10 cellular contexts compared by ENCODE assay signal in genomic region chr3:52891164-52891563, GRCh38. TPM values are rescaled to one million over a fixed set of nuclear protein-coding genes. Genes with fewer than 3 reads are reported as not detected.
A peak's percentile ranks its signal among the peaks of the same experiment; 100 is the strongest.
DNase-seq lines count a peak whose midpoint lies in the region; ATAC-seq and TF ChIP-seq lines count a peak whose summit lies in the region.
"Had no signal": no experiment of that assay in that cellular context is flagged by ENCODE, and none has a peak within 500 bp of the region (broad histone marks: within the 10 kb centered on the region; RNA-seq: fewer than 3 reads in every experiment).

No MANE protein-coding gene starts in this region.

- H3K9me3 Mint-ChIP-seq in CD4-positive, alpha-beta T cell, result no peaks in the 10 kb centered on the region
- H3K9me3 Mint-ChIP-seq in T-helper 2 cell treated with Interferon-gamma antibody and Interleukin-4, amounts not matched to agents 5 μg/mL and 100 μg/mL, for 36 hours, result no peaks in the 10 kb centered on the region
- H3K9me3 Mint-ChIP-seq: IgD-negative memory B cell, WTC11 had no signal

- H3K4me3 ChIP-seq in coronary artery (no peak overlapping the region), spleen (peak overlapping the region in 1 of 8 donors; percentile 6), uterus (no peak overlapping the region)

- peaks cover 16% of the 10 kb centered on the region for H3K36me3 Mint-ChIP-seq in CD4-positive, alpha-beta T cell (ENCODE audit: low read depth)
- H3K36me3 Mint-ChIP-seq in T-helper 2 cell treated with Interferon-gamma antibody and Interleukin-4, amounts not matched to agents 5 μg/mL and 100 μg/mL, for 36 hours (ENCODE audit: low read depth), result peaks cover 18% of the 10 kb centered on the region
- H3K36me3 Mint-ChIP-seq: WTC11 had no signal

- intact Hi-C loops in CD4-positive, alpha-beta T cell (cut with DNase I, micrococcal nuclease), result loop anchor here in 1 of 2 experiments (10.0 kb wide), 2 partner anchors 356 to 364 kb away; partner anchors contain the start of genes NT5DC2, TKT and UQCC5
- intact Hi-C loops in spleen (cut with DNase I; ENCODE audit: low total_unique reads) (no loop called here), uterus (cut with DNase I; ENCODE audit: low total_unique reads) (no loop called here)

- no peak for DNase-seq in CD4-positive, alpha-beta T cell
- DNase-seq in T-helper 2 cell treated with Interferon-gamma antibody and Interleukin-4, amounts not matched to agents 5 μg/mL and 100 μg/mL, for 36 hours (ENCODE audit: low spot score), result peak; percentile 22
- DNase-seq in coronary artery (ENCODE audit: low spot score), result no peak
- no peak for DNase-seq in spleen
- no peak for DNase-seq in NCI-H1694 (lab: John Stamatoyannopoulos, UW)
- no peak for DNase-seq in central memory CD4-positive, alpha-beta T cell
- no peak for DNase-seq in uterus

- no peaks in the 10 kb centered on the region for H3K9me3 ChIP-seq in CD4-positive, alpha-beta T cell (ENCODE audit: control insufficient read depth, low read length)
- H3K9me3 ChIP-seq in spleen, result no peaks in the 10 kb centered on the region
- H3K9me3 ChIP-seq in uterus, result no peaks in the 10 kb centered on the region

- TF ChIP-seq POLR2A in spleen (IDR thresholded peaks at IDR 0.05), result no peak
- TF ChIP-seq POLR2A in uterus (IDR thresholded peaks at IDR 0.05), result no peak

- no peak overlapping the region for H3K4me3 Mint-ChIP-seq in CD4-positive, alpha-beta T cell
- H3K4me3 Mint-ChIP-seq in T-helper 2 cell treated with Interferon-gamma antibody and Interleukin-4, amounts not matched to agents 5 μg/mL and 100 μg/mL, for 36 hours, result no peak overlapping the region
- H3K4me3 Mint-ChIP-seq: WTC11 had no signal

- H3K27me3 Mint-ChIP-seq in CD4-positive, alpha-beta T cell, result no peaks in the 10 kb centered on the region
- no peaks in the 10 kb centered on the region for H3K27me3 Mint-ChIP-seq in T-helper 2 cell treated with Interferon-gamma antibody and Interleukin-4, amounts not matched to agents 5 μg/mL and 100 μg/mL, for 36 hours (ENCODE audit: low read depth)
- H3K27me3 Mint-ChIP-seq: IgD-negative memory B cell had no signal

- CTCF ChIA-PET in CD4-positive, alpha-beta T cell (lab: Charles Lee), result interaction anchor here (1.0 kb wide), 1 partner anchor 155 kb away, joined by 3 read pairs; the partner anchor contains the start of gene SFMBT1

- POLR2A ChIA-PET in CD4-positive, alpha-beta T cell (lab: Charles Lee), result interaction anchor here (1.2 kb wide), 1 partner anchor 12 kb away, joined by 3 read pairs; no protein-coding TSS in a partner anchor

- 49 to 79% (median 60%) methylated on average over 9 of the region's 9 CpGs for WGBS in spleen, 5 donors

- H3K27me3 ChIP-seq in CD4-positive, alpha-beta T cell (ENCODE audit: control insufficient read depth, insufficient read depth, low read length), result no peaks in the 10 kb centered on the region
- H3K27me3 ChIP-seq in spleen (replicated peaks in 1 of 7) (no peaks in the 10 kb centered on the region), uterus (no peaks in the 10 kb centered on the region)

- H3K36me3 ChIP-seq in spleen (peaks cover 0 to 55% (median 0%) of the 10 kb centered on the region in 6 donors), uterus (no peaks in the 10 kb centered on the region)

- ATAC-seq in CD4-positive, alpha-beta T cell (ENCODE audit: poor library complexity), result no peak
- no peak for ATAC-seq in HG02571 (IDR thresholded peaks at IDR 0.05; ENCODE audit: unreplicated experiment)
- ATAC-seq: WTC11 had no signal

- peaks cover 5 to 60% (median 48%) of the 10 kb centered on the region in 6 donors for H3K4me1 ChIP-seq in spleen
- no peaks in the 10 kb centered on the region for H3K4me1 ChIP-seq in uterus

- peak overlapping the region; percentile 87 for H3K27ac Mint-ChIP-seq in CD4-positive, alpha-beta T cell
- no peak overlapping the region for H3K27ac Mint-ChIP-seq in T-helper 2 cell treated with Interferon-gamma antibody and Interleukin-4, amounts not matched to agents 5 μg/mL and 100 μg/mL, for 36 hours
- H3K27ac Mint-ChIP-seq: WTC11 had no signal

- H3K27ac ChIP-seq in CD4-positive, alpha-beta T cell (ENCODE audit: low read depth, low read length), result no peak overlapping the region
- H3K27ac ChIP-seq in coronary artery (peak overlapping the region; percentile 86), spleen (peak overlapping the region in 7 of 8 donors; percentile 29 to 76 (median 63)), uterus (no peak overlapping the region)

- peaks cover 66% of the 10 kb centered on the region for H3K4me1 Mint-ChIP-seq in CD4-positive, alpha-beta T cell (ENCODE audit: low read depth)
- H3K4me1 Mint-ChIP-seq in T-helper 2 cell treated with Interferon-gamma antibody and Interleukin-4, amounts not matched to agents 5 μg/mL and 100 μg/mL, for 36 hours (ENCODE audit: low read depth), result peaks cover 40% of the 10 kb centered on the region

- no peak for TF ChIP-seq CTCF in CD4-positive, alpha-beta T cell (IDR thresholded peaks at IDR 0.05)
- no peak for TF ChIP-seq CTCF in coronary artery (IDR thresholded peaks at IDR 0.05)
- no peak for TF ChIP-seq CTCF in spleen (IDR thresholded peaks at IDR 0.05 in 8 of 11, conservative IDR thresholded peaks at IDR 0.05 in 3 of 11)
- TF ChIP-seq CTCF in uterus (IDR thresholded peaks at IDR 0.05), result no peak

RNA-seq across cellular contexts. Expression of gene STIMATE, which starts 6.2 kb away (rescaled TPM):
- 10 to 100 TPM; 39.8 to 42.6 TPM for total RNA-seq in CD4-positive, alpha-beta T cell
- 10 to 100 TPM; 20.3 to 65.6 (median 40.6) TPM for total RNA-seq in spleen
- 10 to 100 TPM in 1 of 3 donors, 1 to 10 TPM in 2; 4.0 to 12.8 (median 5.5) TPM for polyA plus RNA-seq in spleen
- total RNA-seq in uterus, result 10 to 100 TPM in 3 of 4 donors, 1 to 10 TPM in 1; 6.7 to 24.1 (median 21.5) TPM

RNA-seq across cellular contexts. Expression of gene MUSTN1, which starts 56.3 kb away (rescaled TPM):
- 10 to 100 TPM; 10.7 to 11.3 TPM for total RNA-seq in CD4-positive, alpha-beta T cell
- total RNA-seq in spleen, result 1 to 10 TPM in 5 of 7 donors, not detected in 2; 2.5 to 6.8 (median 3.4) TPM
- polyA plus RNA-seq in spleen, result 10 to 100 TPM; 10.0 to 17.8 (median 16.1) TPM
- 10 to 100 TPM in 1 of 4 donors, 1 to 10 TPM in 2, not detected in 1; 1.8 to 35.2 (median 8.7) TPM for total RNA-seq in uterus
- polyA plus RNA-seq: IgD-negative memory B cell had no signal

Comparison
In these comparisons a context has a peak if more than half of its experiments do, and no peak if none do; other contexts are left out.
1. H3K27ac ChIP-seq: peak in coronary artery (2 of 2) and spleen (7 of 8); none in CD4-positive, alpha-beta T cell (single experiment) and uterus (0 of 2).